Comparison of ENCODE assay signal across 23 cellular contexts in genomic region chr17:66734544-66734943, GRCh38.
"Had no signal": no experiment of that assay in that cellular context is flagged by ENCODE, and none has a peak within 500 bp of the region (broad histone marks: within the 10 kb centered on the region; RNA-seq: fewer than 3 reads in every experiment).

No MANE protein-coding gene starts in this region.

- H3K4me1 Mint-ChIP-seq: nephron progenitor cell had no signal

- H3K9me3 Mint-ChIP-seq: dendritic cell treated with granulocyte-macrophage colony-stimulating factor and Interleukin-4, amounts not matched to agents 40 ng/mL and 50 ng/mL, for 4 days; endodermal cell; naive thymus-derived CD8-positive, alpha-beta T cell; nephron progenitor cell; stimulated activated naive B cell treated with anti-CD40 and anti-IgM and Interleukin-4, amounts not matched to agents 10 μg/mL and 1 μg/mL and 100 μg/mL, for 72 hours had no signal

- H3K27me3 Mint-ChIP-seq: dendritic cell treated with granulocyte-macrophage colony-stimulating factor and Interleukin-4, amounts not matched to agents 40 ng/mL and 50 ng/mL, for 4 days; naive thymus-derived CD8-positive, alpha-beta T cell; stimulated activated naive B cell treated with anti-CD40 and anti-IgM and Interleukin-4, amounts not matched to agents 10 μg/mL and 1 μg/mL and 100 μg/mL, for 72 hours had no signal

- H3K4me3 Mint-ChIP-seq: dendritic cell treated with granulocyte-macrophage colony-stimulating factor and Interleukin-4, amounts not matched to agents 40 ng/mL and 50 ng/mL, for 4 days; endodermal cell; naive thymus-derived CD8-positive, alpha-beta T cell; nephron progenitor cell; stimulated activated naive B cell treated with anti-CD40 and anti-IgM and Interleukin-4, amounts not matched to agents 10 μg/mL and 1 μg/mL and 100 μg/mL, for 72 hours had no signal

- ATAC-seq: esophagus mucosa; gastrocnemius medialis; left ventricle myocardium superior; lower lobe of right lung; naive thymus-derived CD8-positive, alpha-beta T cell; psoas muscle; right cardiac atrium; stimulated activated naive B cell treated with anti-CD40 and anti-IgM and Interleukin-4, amounts not matched to agents 10 μg/mL and 1 μg/mL and 100 μg/mL, for 72 hours had no signal

- H3K36me3 Mint-ChIP-seq: stimulated activated naive B cell treated with anti-CD40 and anti-IgM and Interleukin-4, amounts not matched to agents 10 μg/mL and 1 μg/mL and 100 μg/mL, for 72 hours had no signal

- FAIRE-seq: keratinocyte, small intestine had no signal

- DNase-seq: colonic mucosa; effector CD8-positive, alpha-beta T cell; foreskin fibroblast; gastrocnemius medialis; head of caudate nucleus; left ventricle myocardium superior; lower lobe of right lung; naive thymus-derived CD8-positive, alpha-beta T cell; nephron progenitor cell; nucleus accumbens; psoas muscle; right cardiac atrium; small intestine; stimulated activated CD4-positive, alpha-beta T cell treated with anti-CD3 and anti-CD28 coated beads, Interleukin-15, amount 100 ng/mL, for 24 hours; stimulated activated CD4-positive, alpha-beta T cell treated with anti-CD3 and anti-CD28 coated beads, Interleukin-2, amount 100 ng/mL, for 48 hours; stimulated activated naive B cell treated with anti-CD40 and anti-IgM and Interleukin-4, amounts not matched to agents 10 μg/mL and 1 μg/mL and 100 μg/mL, for 72 hours; stomach; thyroid gland; trophoblast cell had no signal

- H3K27ac Mint-ChIP-seq: dendritic cell treated with granulocyte-macrophage colony-stimulating factor and Interleukin-4, amounts not matched to agents 40 ng/mL and 50 ng/mL, for 4 days; endodermal cell; nephron progenitor cell; stimulated activated naive B cell treated with anti-CD40 and anti-IgM and Interleukin-4, amounts not matched to agents 10 μg/mL and 1 μg/mL and 100 μg/mL, for 72 hours had no signal
